ENCODE assay signal across 18 cellular contexts in genomic region chr17:78249074-78249835, GRCh38. TPM values are rescaled to one million over a fixed set of nuclear protein-coding genes. Genes with fewer than 3 reads are reported as not detected.
DNase-seq lines count a peak whose midpoint lies in the region; ATAC-seq, FAIRE-seq and TF ChIP-seq lines count a peak whose summit lies in the region.
"Had no signal": no experiment of that assay in that cellular context is flagged by ENCODE, and none has a peak within 500 bp of the region (broad histone marks: within the 10 kb centered on the region; RNA-seq: fewer than 3 reads in every experiment).

No MANE protein-coding gene starts in this region.

- H3K4me1 ChIP-seq in heart left ventricle (peaks cover 0 to 33% (median 13%) of the 10 kb centered on the region in 12 donors), H1 (replicated peaks in 1 of 4; ENCODE audit: control insufficient read depth in 3 of 4, insufficient read depth in 4 of 4, low read length in 3 of 4) (peaks cover 0 to 23% (median 13%) of the 10 kb centered on the region in 4 experiments; a peak in 5 of 7 replicates), neuronal stem cell (ENCODE audit: control insufficient read depth in 2 of 2, insufficient read depth in 1 of 2, low read depth in 1 of 2, low read length in 2 of 2) (peaks cover 7 to 18% of the 10 kb centered on the region in 2 donors), upper lobe of left lung (peaks cover 22 to 40% (median 27%) of the 10 kb centered on the region in 4 donors), transverse colon (peaks cover 0 to 30% (median 24%) of the 10 kb centered on the region in 4 donors)

- TF ChIP-seq RAD21 in H1 (IDR thresholded peaks at IDR 0.05 in 1 of 2, conservative IDR thresholded peaks at IDR 0.05 in 1 of 2; ENCODE audit: low read depth in 2 of 2, low read length in 2 of 2) = no peak

- H3K4me3 ChIP-seq in heart left ventricle = peak overlapping the region in 3 of 12 donors; percentile 15 to 38 (median 33)
- no peak overlapping the region for H3K4me3 ChIP-seq in H1 (ENCODE audit: extremely low read depth in 1 of 4, insufficient read depth in 2 of 4, low read depth in 3 of 4, low read length in 4 of 4)
- H3K4me3 ChIP-seq in neuronal stem cell (ENCODE audit: low read length in 2 of 2) = no peak overlapping the region
- H3K4me3 ChIP-seq in upper lobe of left lung = no peak overlapping the region
- no peak overlapping the region for H3K4me3 ChIP-seq in transverse colon
- H3K4me3 ChIP-seq: GM23338 had no signal

- no peak overlapping the region for H3K18ac ChIP-seq in H1 (ENCODE audit: extremely low read depth, low read length)
- H3K18ac ChIP-seq in neuronal stem cell (ENCODE audit: low read length) = no peak overlapping the region

- ATAC-seq in heart left ventricle (no peak), left cardiac atrium (no peak), upper lobe of left lung (ENCODE audit: low FRiP score in 2 of 2) (no peak)
- ATAC-seq in naive thymus-derived CD8-positive, alpha-beta T cell = no peak
- ATAC-seq: GM23338 had no signal

- H4K20me1 ChIP-seq in H1 (replicated peaks in 1 of 2; ENCODE audit: control insufficient read depth in 1 of 2, insufficient read depth in 2 of 2, low read length in 2 of 2) = no peaks in the 10 kb centered on the region

- no peaks in the 10 kb centered on the region for H3K36me3 ChIP-seq in heart left ventricle
- no peaks in the 10 kb centered on the region for H3K36me3 ChIP-seq in H1 (ENCODE audit: control insufficient read depth in 2 of 4, insufficient read depth in 4 of 4, low read length in 3 of 4)
- H3K36me3 ChIP-seq in neuronal stem cell (replicated peaks in 1 of 2; ENCODE audit: control insufficient read depth in 2 of 2, insufficient read depth in 2 of 2, low read length in 2 of 2) = no peaks in the 10 kb centered on the region
- no peaks in the 10 kb centered on the region for H3K36me3 ChIP-seq in upper lobe of left lung
- no peaks in the 10 kb centered on the region for H3K36me3 ChIP-seq in transverse colon

- H3K23ac ChIP-seq in H1 (ENCODE audit: insufficient read length) (no peak overlapping the region), neuronal stem cell (ENCODE audit: low read depth, low read length, poor library complexity) (peak overlapping the region; percentile 88)

- no peaks in the 10 kb centered on the region for H3K36me3 Mint-ChIP-seq in type B pancreatic cell
- peaks cover 0 to 2% (median 0%) of the 10 kb centered on the region in 3 donors for H3K36me3 Mint-ChIP-seq in naive thymus-derived CD8-positive, alpha-beta T cell

- TF ChIP-seq POLR2A in heart left ventricle (IDR thresholded peaks at IDR 0.05) = no peak
- no peak for TF ChIP-seq POLR2A in H1 (IDR thresholded peaks at IDR 0.05; ENCODE audit: control extremely low read depth in 1 of 2, low read depth in 2 of 2, low read length in 2 of 2)
- TF ChIP-seq POLR2A in upper lobe of left lung (IDR thresholded peaks at IDR 0.05) = no peak
- no peak for TF ChIP-seq POLR2A in transverse colon (IDR thresholded peaks at IDR 0.05)

- TF ChIP-seq EP300 in H1 (IDR thresholded peaks at IDR 0.05; ENCODE audit: borderline replicate concordance in 1 of 2, low read depth in 2 of 2, low read length in 2 of 2) (no peak), upper lobe of left lung (IDR thresholded peaks at IDR 0.05) (no peak), transverse colon (IDR thresholded peaks at IDR 0.05; ENCODE audit: low read depth) (no peak)

- H3K56ac ChIP-seq in H1 (replicated peaks; ENCODE audit: insufficient read length, low read depth, low read length) = no peak overlapping the region

- H2BK12ac ChIP-seq in H1 (ENCODE audit: low read depth, low read length) (peak overlapping the region; percentile 97; the same call in 1 of the 2 replicates), neuronal stem cell (ENCODE audit: low read length) (peak overlapping the region; percentile 68)

- CTCF ChIA-PET in H1 (lab: Charles Lee; ENCODE audit: partially characterized antibody) = interaction anchor here (0.6 to 5.6 kb wide), 28 partner anchors 11 to 279 kb away, joined by 3 to 53 read pairs (median 8); partner anchors contain the start of genes BIRC5 and TMEM235

- H3K4me2 ChIP-seq in H1 (ENCODE audit: insufficient read depth in 1 of 2, low read depth in 2 of 2, low read length in 2 of 2) (no peak overlapping the region), neuronal stem cell (ENCODE audit: insufficient read depth, low read length, poor library complexity, severe bottlenecking) (no peak overlapping the region)
- H3K4me2 ChIP-seq: GM23338 had no signal

- H3K27me3 ChIP-seq in heart left ventricle (no peaks in the 10 kb centered on the region), H1 (replicated peaks in 1 of 4; ENCODE audit: control insufficient read depth in 3 of 4, extremely low read depth in 1 of 4, insufficient read depth in 3 of 4, low read length in 3 of 4) (no peaks in the 10 kb centered on the region), neuronal stem cell (ENCODE audit: control insufficient read depth in 3 of 3, insufficient read depth in 3 of 3, low read depth in 1 of 3, low read length in 3 of 3) (no peaks in the 10 kb centered on the region), upper lobe of left lung (no peaks in the 10 kb centered on the region), transverse colon (peaks cover 3% of the 10 kb centered on the region)

- peak in 2 of 5 donors; percentile 24 to 55 for DNase-seq in heart left ventricle
- DNase-seq in left cardiac atrium = no peak
- no peak for DNase-seq in H1 (ENCODE audit: low read depth in 1 of 2, low spot score in 2 of 2)
- no peak for DNase-seq in neuronal stem cell (ENCODE audit: low spot score)
- DNase-seq in upper lobe of left lung = peak in 1 of 2 donors; percentile 62
- no peak for DNase-seq in type B pancreatic cell (ENCODE audit: extremely low spot score, unreplicated experiment)
- DNase-seq in naive thymus-derived CD8-positive, alpha-beta T cell = no peak
- no peak for DNase-seq in transverse colon
- DNase-seq: Caco-2, DMS153, KG1, NCI-H1048, NCI-H146, NCI-H2081 treated with DMSO at 0.1 percent for 48 hours, NCI-H510A treated with DMSO at 0.1 percent for 48 hours had no signal

- H3K23me2 ChIP-seq in H1 (ENCODE audit: low read depth, low read length) = peaks cover 4% of the 10 kb centered on the region; the same call in 1 of the 2 replicates

- H4K8ac ChIP-seq in H1 (ENCODE audit: extremely low read depth, insufficient read depth, low read length) = no peak overlapping the region; the same call in 1 of the 2 replicates
- H4K8ac ChIP-seq in neuronal stem cell (ENCODE audit: low read depth, low read length) = no peak overlapping the region

- in situ Hi-C loops in transverse colon (cut with MboI; ENCODE audit: low pct_ligation_motif_present in 1 of 4, low pct_unique_long_range_greater_than_20kb in 1 of 4, low sequenced_read_pairs in 3 of 4) = loop anchor here in 3 of 4 donors (10.0 kb wide), 2 partner anchors 134 to 144 kb away; no protein-coding TSS in a partner anchor

- H3K27ac Mint-ChIP-seq in type B pancreatic cell = no peak overlapping the region
- peak overlapping the region in 5 of 10 donors; percentile 48 to 81 (median 69) for H3K27ac Mint-ChIP-seq in naive thymus-derived CD8-positive, alpha-beta T cell
- H3K27ac Mint-ChIP-seq: GM23338 had no signal

- H2BK120ac ChIP-seq in H1 (replicated peaks; ENCODE audit: low read depth, low read length) (peak overlapping the region; percentile 41), neuronal stem cell (ENCODE audit: low read depth, low read length) (peak overlapping the region; percentile 35)

- H2BK5ac ChIP-seq in H1 (ENCODE audit: low read depth, low read length) (no peak overlapping the region), neuronal stem cell (ENCODE audit: low read length) (peak overlapping the region; percentile 71)

- H2AFZ ChIP-seq in H1 (ENCODE audit: low read length) (no peak overlapping the region), neuronal stem cell (ENCODE audit: low read length) (no peak overlapping the region)
- H2AFZ ChIP-seq: GM23338 had no signal

- H3K27ac ChIP-seq in heart left ventricle = peak overlapping the region in 7 of 12 donors; percentile 54 to 75 (median 73)
- H3K27ac ChIP-seq in H1 (ENCODE audit: low read depth, low read length) = no peak overlapping the region
- no peak overlapping the region for H3K27ac ChIP-seq in neuronal stem cell (replicated peaks; ENCODE audit: low read length)
- peak overlapping the region in 3 of 4 donors; percentile 47 to 88 (median 71) for H3K27ac ChIP-seq in upper lobe of left lung
- H3K27ac ChIP-seq in transverse colon = no peak overlapping the region

- H3K4ac ChIP-seq in H1 (replicated peaks; ENCODE audit: insufficient read length, low read depth, low read length) = no peak overlapping the region
- H3K4ac ChIP-seq in neuronal stem cell (ENCODE audit: low read length) = no peak overlapping the region

- H3K4me1 Mint-ChIP-seq in type B pancreatic cell (ENCODE audit: unreplicated experiment) = peaks cover 3% of the 10 kb centered on the region
- H3K4me1 Mint-ChIP-seq in naive thymus-derived CD8-positive, alpha-beta T cell = peaks cover 13 to 38% (median 36%) of the 10 kb centered on the region in 4 donors

- WGBS in heart left ventricle, 4 donors = 80 to 86% (median 84%) methylated on average over 8 to 16 of the region's 16 CpGs
- 92% methylated on average over 13 of the region's 16 CpGs; no CpG with 5 or more reads in 1 of the 2 experiments for WGBS in H1 (ENCODE audit: extremely low coverage in 1 of 2, insufficient coverage in 1 of 2, insufficient read length in 1 of 2, insufficient replicate concordance in 2 of 2, low coverage in 1 of 2, low lambda C conversion rate in 2 of 2, missing lambda C conversion rate in 1 of 2), 2 experiments
- WGBS in neuronal stem cell (ENCODE audit: extremely low coverage in 2 of 2, insufficient read length in 2 of 2, insufficient replicate concordance in 1 of 2), 2 donors = no CpG with 5 or more reads among the region's 16 CpGs
- WGBS in upper lobe of left lung, 2 donors = 71 to 87% methylated on average over 3 to 13 of the region's 16 CpGs
- WGBS in transverse colon (ENCODE audit: low coverage in 1 of 2), 2 donors = 80% methylated on average over 11 of the region's 16 CpGs; no CpG with 5 or more reads in 1 of the 2 donors

- no peak overlapping the region for H4K5ac ChIP-seq in H1 (ENCODE audit: insufficient read length, low read depth, low read length)

- H3K79me2 ChIP-seq in H1 (ENCODE audit: control insufficient read depth in 1 of 2, insufficient read depth in 2 of 2, low read length in 2 of 2) = no peaks in the 10 kb centered on the region

- H3K4me3 Mint-ChIP-seq in type B pancreatic cell = no peak overlapping the region
- H3K4me3 Mint-ChIP-seq in naive thymus-derived CD8-positive, alpha-beta T cell = peak overlapping the region in 1 of 10 donors; percentile 54
- H3K4me3 Mint-ChIP-seq: GM23338 had no signal

- H3K9ac ChIP-seq in H1 (replicated peaks in 1 of 4; ENCODE audit: extremely low read depth in 1 of 4, low read depth in 3 of 4, low read length in 3 of 4) (no peak overlapping the region), neuronal stem cell (ENCODE audit: low read depth, low read length, poor library complexity) (peak overlapping the region; percentile 67)

- TF ChIP-seq CTCF in heart left ventricle (IDR thresholded peaks at IDR 0.05) (no peak), H1 (IDR thresholded peaks at IDR 0.05; ENCODE audit: control extremely low read depth in 1 of 3, insufficient read depth in 1 of 3, low read depth in 1 of 3, low read length in 3 of 3) (no peak), upper lobe of left lung (IDR thresholded peaks at IDR 0.05) (no peak), type B pancreatic cell (conservative IDR thresholded peaks at IDR 0.05) (no peak), transverse colon (IDR thresholded peaks at IDR 0.05) (no peak)

- FAIRE-seq in H1 (lab: Jason Lieb, UNC) = no peak

- H2BK15ac ChIP-seq in H1 (ENCODE audit: low read length) (peak overlapping the region; percentile 66; the same call in 1 of the 2 replicates), neuronal stem cell (ENCODE audit: low read length) (peak overlapping the region; percentile 66)

- peak overlapping the region; percentile 42 for H4K91ac ChIP-seq in H1 (replicated peaks; ENCODE audit: insufficient read length, low read length)
- H4K91ac ChIP-seq in neuronal stem cell (ENCODE audit: low read depth, low read length, poor library complexity) = peak overlapping the region; percentile 9

- H3K9me3 Mint-ChIP-seq in type B pancreatic cell = peaks cover 4% of the 10 kb centered on the region
- H3K9me3 Mint-ChIP-seq in naive thymus-derived CD8-positive, alpha-beta T cell = no peaks in the 10 kb centered on the region

- H3K79me1 ChIP-seq in H1 (ENCODE audit: low read depth, low read length) (no peaks in the 10 kb centered on the region), neuronal stem cell (ENCODE audit: low read depth, low read length) (peaks cover 3% of the 10 kb centered on the region)

- H3K9me3 ChIP-seq in heart left ventricle (peaks cover 0 to 5% (median 0%) of the 10 kb centered on the region in 12 donors), H1 (ENCODE audit: insufficient read depth in 2 of 2, low read depth in 1 of 2, low read length in 1 of 2) (no peaks in the 10 kb centered on the region), neuronal stem cell (replicated peaks in 1 of 2; ENCODE audit: control insufficient read depth in 2 of 2, insufficient read depth in 1 of 2, low read depth in 1 of 2, low read length in 2 of 2) (peaks cover 0 to 2% of the 10 kb centered on the region in 2 donors), upper lobe of left lung (no peaks in the 10 kb centered on the region), transverse colon (no peaks in the 10 kb centered on the region)
- H3K9me3 ChIP-seq: Caco-2 had no signal

- H2BK20ac ChIP-seq in H1 (ENCODE audit: low read length) = no peak overlapping the region

- no peak overlapping the region for H2AK5ac ChIP-seq in H1 (ENCODE audit: low read depth, low read length)
- H2AK5ac ChIP-seq in neuronal stem cell (ENCODE audit: low read depth, low read length) = peak overlapping the region; percentile 97

- H3K27me3 Mint-ChIP-seq in type B pancreatic cell = no peaks in the 10 kb centered on the region
- no peaks in the 10 kb centered on the region for H3K27me3 Mint-ChIP-seq in naive thymus-derived CD8-positive, alpha-beta T cell

- H3K14ac ChIP-seq in H1 (ENCODE audit: insufficient read length) (no peak overlapping the region), neuronal stem cell (ENCODE audit: low read length) (peak overlapping the region; percentile 9)

- POLR2A ChIA-PET in H1 (lab: Charles Lee; ENCODE audit: partially characterized antibody) = interaction anchor here (1.5 to 3.1 kb wide), 3 partner anchors 13 to 62 kb away, joined by 4 to 19 read pairs (median 8); partner anchors contain the start of genes AFMID and TK1
- POLR2A ChIA-PET in naive thymus-derived CD8-positive, alpha-beta T cell (lab: Charles Lee) = interaction anchor here (0.8 to 3.1 kb wide), 4 partner anchors 19 to 174 kb away, joined by 3 to 17 read pairs (median 4); partner anchors contain the start of gene BIRC5

- intact Hi-C loops in heart left ventricle (cut with DNase I) (no loop called here), left cardiac atrium (cut with DNase I) (loop anchor here in 1 of 2 donors (10.0 kb wide), 1 partner anchor 134 kb away; no protein-coding TSS in a partner anchor), transverse colon (cut with DNase I; ENCODE audit: low total_unique reads) (no loop called here)

RNA-seq across cellular contexts. Expression of gene TMEM235, which starts 17.8 kb away (rescaled TPM):
- total RNA-seq in heart left ventricle (not detected), left cardiac atrium (not detected), upper lobe of left lung (not detected), type B pancreatic cell (ENCODE audit: low replicate concordance) (0.43 TPM in 1 of 2 replicates, not detected in the other), transverse colon (not detected)
- polyA plus RNA-seq in heart left ventricle (not detected), H1 (2011; rRNA removed) (0.05 and 0.14 TPM in 2 replicates)
- total RNA-seq in H1 (2021; fragmentation: NEBNext Ultra II Directional; extraction: Animal tissue kit (Norgen Biotek cat#: 25700)) = 0.15 TPM in 1 of 2 replicates, not detected in the other
- polyA plus RNA-seq in H1 (2011; cell fraction: cytosol; rRNA removed) = 0.17 TPM
- 0.68 TPM for polyA plus RNA-seq in H1 (2011; cell fraction: nucleus; rRNA removed)
- polyA plus RNA-seq in H1 (2012, experiment 1 of 2) = 0.13 to 0.36 TPM (median 0.23 TPM) in 4 replicates
- not detected for polyA plus RNA-seq in H1 (2012, experiment 2 of 2)
- polyA plus RNA-seq in H1 (2013, experiment 1 of 2) = 0.02 TPM
- polyA plus RNA-seq in H1 (2013, experiment 2 of 2) = not detected
- not detected in 2 replicates for polyA minus RNA-seq in H1 (2011; rRNA and poly(A)+ RNA removed)
- polyA minus RNA-seq in H1 (2011; cell fraction: cytosol; rRNA and poly(A)+ RNA removed) = not detected
- not detected for polyA minus RNA-seq in H1 (2011; cell fraction: nucleus; rRNA and poly(A)+ RNA removed)
- not detected for polyA plus RNA-seq in neuronal stem cell (2013, experiment 1 of 2)
- not detected for polyA plus RNA-seq in neuronal stem cell (2013, experiment 2 of 2)
- not detected for total RNA-seq in naive thymus-derived CD8-positive, alpha-beta T cell
- not detected for polyA plus RNA-seq in naive thymus-derived CD8-positive, alpha-beta T cell
- total RNA-seq: A172, Caco-2, GM23338, M059J had no signal
- polyA plus RNA-seq: GM23338 had no signal

RNA-seq across cellular contexts. Expression of gene BIRC5, which starts 35.2 kb away (rescaled TPM):
- total RNA-seq in heart left ventricle = 10 to 100 TPM in 1 of 9 donors, 1 to 10 TPM in 3, under 1 TPM in 3, not detected in 2; 0.50 to 10.9 (median 1.1) TPM
- under 1 TPM; 0.11 to 0.28 TPM for polyA plus RNA-seq in heart left ventricle
- 1 to 10 TPM in 1 of 2 donors, under 1 TPM in 1; 0.16 to 1.6 TPM for total RNA-seq in left cardiac atrium
- 106 and 108 TPM in 2 replicates for total RNA-seq in H1 (2021; fragmentation: NEBNext Ultra II Directional; extraction: Animal tissue kit (Norgen Biotek cat#: 25700))
- 42.2 and 48.8 TPM in 2 replicates for polyA plus RNA-seq in H1 (2011; rRNA removed)
- 53.5 TPM for polyA plus RNA-seq in H1 (2011; cell fraction: cytosol; rRNA removed)
- polyA plus RNA-seq in H1 (2011; cell fraction: nucleus; rRNA removed) = 78.0 TPM
- polyA plus RNA-seq in H1 (2012, experiment 1 of 2) = 58.7 to 71.7 TPM (median 68.1 TPM) in 4 replicates
- 111 TPM for polyA plus RNA-seq in H1 (2012, experiment 2 of 2)
- 64.6 TPM for polyA plus RNA-seq in H1 (2013, experiment 1 of 2)
- 66.0 TPM for polyA plus RNA-seq in H1 (2013, experiment 2 of 2)
- 39.6 and 46.5 TPM in 2 replicates for polyA minus RNA-seq in H1 (2011; rRNA and poly(A)+ RNA removed)
- 43.1 TPM for polyA minus RNA-seq in H1 (2011; cell fraction: cytosol; rRNA and poly(A)+ RNA removed)
- 41.5 TPM for polyA minus RNA-seq in H1 (2011; cell fraction: nucleus; rRNA and poly(A)+ RNA removed)
- polyA plus RNA-seq in neuronal stem cell (2013, experiment 1 of 2) = 118 TPM
- polyA plus RNA-seq in neuronal stem cell (2013, experiment 2 of 2) = 125 TPM
- 1 to 10 TPM in 5 of 6 donors, not detected in 1; 1.4 to 6.4 (median 3.5) TPM for total RNA-seq in upper lobe of left lung
- total RNA-seq in type B pancreatic cell (ENCODE audit: low replicate concordance) = 20.0 and 63.3 TPM in 2 replicates
- total RNA-seq in naive thymus-derived CD8-positive, alpha-beta T cell = under 1 TPM in 1 of 2 experiments, not detected in 1; 0.30 TPM
- not detected for polyA plus RNA-seq in naive thymus-derived CD8-positive, alpha-beta T cell
- total RNA-seq in transverse colon = 1 to 10 TPM; 1.2 to 7.9 (median 3.6) TPM

Comparison
In these comparisons a context has a peak if more than half of its experiments do, and no peak if none do; other contexts are left out.
1. H3K27ac ChIP-seq: peak in heart left ventricle (7 of 12) and upper lobe of left lung (3 of 4); none in H1 (single experiment), neuronal stem cell (single experiment) and transverse colon (0 of 4).